In the genomic region with DNA sequence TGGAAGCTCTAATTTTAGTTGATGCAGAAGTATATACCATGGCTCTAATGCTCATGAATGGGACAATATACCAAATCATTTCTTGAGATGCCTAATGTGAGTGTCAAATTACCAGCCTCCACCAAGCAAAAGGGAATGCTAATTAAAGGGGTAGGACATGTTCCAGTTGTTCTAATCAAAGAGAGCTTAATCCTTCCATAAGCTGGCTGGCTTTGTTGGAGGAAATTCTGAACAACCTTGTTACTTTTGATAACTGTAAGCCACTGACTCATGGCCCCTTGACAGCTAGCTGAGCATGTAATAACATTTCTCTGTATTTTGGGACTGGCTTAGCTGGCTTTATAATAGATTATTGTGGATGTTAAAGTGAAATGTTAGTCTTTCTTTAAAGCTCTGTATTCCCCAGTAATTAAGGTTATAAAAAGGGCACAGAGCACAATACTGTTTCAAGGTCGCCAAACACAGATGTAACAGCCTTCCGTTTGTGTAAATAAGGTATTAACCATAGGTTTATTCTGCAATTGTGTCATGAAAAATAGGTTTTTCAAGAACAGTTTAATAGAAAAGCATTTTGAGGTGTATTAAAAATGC, we compare ENCODE assay signal across 2 cellular contexts.
TF ChIP-seq lines count a peak whose summit lies in the region.

No MANE protein-coding gene starts in this region.

TF ChIP-seq in IMR-90, 13 proteins besides CTCF, POLR2A, EP300 and RAD21:
- TF ChIP-seq SMC3 (IDR thresholded peaks at IDR 0.05; ENCODE audit: low read depth, low read length) (no peak), MAZ (IDR thresholded peaks at IDR 0.05; ENCODE audit: borderline replicate concordance, low read depth, low read length) (no peak), FOS (IDR thresholded peaks at IDR 0.05; ENCODE audit: low read depth, low read length) (no peak)

TF ChIP-seq in GM12891, 5 proteins besides CTCF, POLR2A, EP300 and RAD21:
- TF ChIP-seq TAF1 (IDR thresholded peaks at IDR 0.05; ENCODE audit: low read depth, low read length) = no peak
- no peak for TF ChIP-seq POLR2AphosphoS5 (IDR thresholded peaks at IDR 0.05; ENCODE audit: low read depth, low read length)
- TF ChIP-seq SPI1 (IDR thresholded peaks at IDR 0.05; ENCODE audit: low read depth, low read length) = no peak
- no peak for TF ChIP-seq POU2F2 (IDR thresholded peaks at IDR 0.05; ENCODE audit: low read depth, low read length)
- TF ChIP-seq PAX5 (IDR thresholded peaks at IDR 0.05; ENCODE audit: insufficient read depth, low read length, severe bottlenecking) = no peak
